15 cellular contexts compared by ENCODE assay signal in genomic region chrX:132058975-132059374, GRCh38.
"Had no signal": no experiment of that assay in that cellular context is flagged by ENCODE, and none has a peak within 500 bp of the region (broad histone marks: within the 10 kb centered on the region; RNA-seq: fewer than 3 reads in every experiment).

No MANE protein-coding gene starts in this region.

- H3K4me1 ChIP-seq: body of pancreas, spleen had no signal

- H3K9me3 ChIP-seq: body of pancreas, spleen had no signal

- H3K4me1 Mint-ChIP-seq: WTC11 had no signal

- H3K4me3 Mint-ChIP-seq: activated naive CD4-positive, alpha-beta T cell treated with anti-CD3 and anti-CD28 coated beads, Interleukin-2, amount 50 U/mL, for 24 hours; memory B cell; WTC11 had no signal

- ATAC-seq: body of pancreas, WTC11 had no signal

- H3K9me3 Mint-ChIP-seq: activated naive CD4-positive, alpha-beta T cell treated with anti-CD3 and anti-CD28 coated beads, Interleukin-2, amount 50 U/mL, for 24 hours; memory B cell; WTC11 had no signal

- H3K4me3 ChIP-seq: body of pancreas, spleen had no signal

- H3K27ac ChIP-seq: body of pancreas, epithelial cell of prostate, spleen had no signal

- H3K27ac Mint-ChIP-seq: activated naive CD4-positive, alpha-beta T cell treated with anti-CD3 and anti-CD28 coated beads, Interleukin-2, amount 50 U/mL, for 24 hours; memory B cell; WTC11 had no signal

- DNase-seq: activated CD4-positive, alpha-beta T cell treated with anti-CD3 and anti-CD28 coated beads for 4 hours; activated T-cell treated with anti-CD3 and anti-CD28 coated beads for 4 hours; amygdala; body of pancreas; foreskin fibroblast; occipital lobe; retina; spleen; stimulated activated CD8-positive, alpha-beta memory T cell treated with anti-CD3 and anti-CD28 coated beads, Interleukin-4, amount 100 ng/mL, for 48 hours; stimulated activated naive CD4-positive, alpha-beta T cell treated with Interleukin-2 at 50 U/mL for 16 hours; trophoblast cell had no signal

- H3K27me3 ChIP-seq: body of pancreas had no signal

- H3K27me3 Mint-ChIP-seq: activated naive CD4-positive, alpha-beta T cell treated with anti-CD3 and anti-CD28 coated beads, Interleukin-2, amount 50 U/mL, for 24 hours; memory B cell had no signal
